Comparison of ENCODE assay signal across 1 cellular context in genomic region chr7:153084283-153084682, GRCh38.
TF ChIP-seq lines count a peak whose summit lies in the region.

No MANE protein-coding gene starts in this region.

TF ChIP-seq in H1, 55 proteins besides CTCF, POLR2A, EP300 and RAD21 (continued from another document):
- TF ChIP-seq TAF7 (optimal IDR thresholded peaks at IDR 0.05; ENCODE audit: borderline replicate concordance, low read depth, low read length) = no peak
- no peak for TF ChIP-seq KDM1A (IDR thresholded peaks at IDR 0.05; ENCODE audit: borderline replicate concordance, low read length)
- TF ChIP-seq SRF (IDR thresholded peaks at IDR 0.05; ENCODE audit: low read depth, low read length) = no peak
- no peak for TF ChIP-seq JUN (IDR thresholded peaks at IDR 0.05; ENCODE audit: low read depth, low read length)
- TF ChIP-seq CBX5 (IDR thresholded peaks at IDR 0.05; ENCODE audit: low read depth, low read length) = no peak
- no peak for TF ChIP-seq TCF12 (IDR thresholded peaks at IDR 0.05; ENCODE audit: low read depth, low read length)
- TF ChIP-seq SP1 (IDR thresholded peaks at IDR 0.05; ENCODE audit: low read depth, low read length) = no peak
- no peak for TF ChIP-seq YY1 (IDR thresholded peaks at IDR 0.05; ENCODE audit: low read depth, low read length)
